Comparison of ENCODE assay signal across 8 cellular contexts in the genomic region with DNA sequence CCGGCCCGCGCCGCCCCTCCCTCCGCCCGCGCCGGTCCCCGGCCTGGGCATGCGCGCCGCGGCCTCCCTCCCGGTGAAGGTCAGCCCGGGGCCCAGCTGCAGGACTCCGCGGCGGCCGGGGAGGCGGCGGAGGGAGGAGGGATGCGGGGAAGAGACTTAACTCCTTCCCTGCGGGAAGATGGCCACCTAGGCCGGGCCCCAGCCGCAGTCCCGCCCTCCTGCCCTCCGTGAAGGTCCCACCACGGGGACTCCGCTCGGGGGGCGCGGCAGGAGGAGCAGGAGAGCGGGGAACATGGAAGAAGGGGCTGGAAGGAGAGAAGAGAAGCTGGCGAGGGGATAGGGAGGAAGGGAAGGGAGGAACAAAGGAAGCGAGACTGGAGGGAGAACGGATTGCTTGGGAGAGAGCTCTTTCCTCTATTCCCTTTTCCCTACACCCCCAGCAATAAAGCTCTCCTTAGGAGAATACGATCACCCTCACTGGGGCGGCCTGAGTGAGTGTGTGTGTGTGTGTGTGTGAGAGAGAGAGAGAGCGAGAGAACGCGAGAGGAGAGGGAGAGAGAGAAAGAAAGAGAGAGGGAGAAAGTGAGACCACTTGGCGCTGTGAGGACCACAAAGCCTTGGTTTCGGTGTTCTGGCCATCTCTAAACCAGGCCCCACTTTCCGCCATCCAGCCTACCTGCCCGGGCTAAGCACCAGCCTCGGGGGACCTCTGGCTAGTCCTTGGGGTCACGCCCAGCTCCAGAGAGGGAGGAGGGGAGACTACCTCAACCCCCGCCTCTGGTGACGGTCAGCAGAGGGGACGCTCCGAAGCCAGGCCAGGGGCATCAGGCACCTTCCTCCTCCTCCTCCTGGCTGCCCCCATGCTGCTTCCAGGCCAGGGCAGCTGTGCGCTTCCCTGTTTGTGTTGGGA. TPM values are rescaled to one million over a fixed set of nuclear protein-coding genes. Genes with fewer than 3 reads are reported as not detected.
DNase-seq lines count a peak whose midpoint lies in the region; ATAC-seq, FAIRE-seq and TF ChIP-seq lines count a peak whose summit lies in the region.

No MANE protein-coding gene starts in this region.

- FAIRE-seq in H54 (lab: Jason Lieb, UNC) (no peak), H1 (lab: Jason Lieb, UNC) (no peak)

- no peak overlapping the region for H2BK120ac ChIP-seq in H1 (replicated peaks; ENCODE audit: low read depth, low read length)

- H3K79me2 ChIP-seq in OCI-LY7 (ENCODE audit: insufficient read depth, low read depth, low read length) (no peaks in the 10 kb centered on the region), H1 (ENCODE audit: control insufficient read depth in 1 of 2, insufficient read depth in 2 of 2, low read length in 2 of 2) (no peaks in the 10 kb centered on the region)

- no peak overlapping the region for H3K4me3 Mint-ChIP-seq in T-helper 2 cell treated with Interferon-gamma antibody and Interleukin-4, amounts not matched to agents 5 μg/mL and 100 μg/mL, for 36 hours

- H3K4me1 ChIP-seq in OCI-LY7 (ENCODE audit: insufficient read depth, low read length, poor library complexity, severe bottlenecking) = peaks cover 33% of the 10 kb centered on the region
- peaks cover 0 to 40% (median 28%) of the 10 kb centered on the region in 4 experiments; a peak in 6 of 7 replicates for H3K4me1 ChIP-seq in H1 (replicated peaks in 1 of 4; ENCODE audit: control insufficient read depth in 3 of 4, insufficient read depth in 4 of 4, low read length in 3 of 4)

- intact Hi-C loops in OCI-LY7 (cut with micrococcal nuclease; ENCODE audit: unreplicated experiment) = no loop called here

- TF ChIP-seq POLR2A in H54 (IDR thresholded peaks at IDR 0.05; ENCODE audit: low read depth, low read length) (peak; percentile 66), H1 (IDR thresholded peaks at IDR 0.05; ENCODE audit: control extremely low read depth in 1 of 2, low read depth in 2 of 2, low read length in 2 of 2) (peak in 1 of 2 experiments; percentile 27; a peak in 1 of 3 replicates)

- peaks cover 11% of the 10 kb centered on the region for H3K4me1 Mint-ChIP-seq in T-helper 2 cell treated with Interferon-gamma antibody and Interleukin-4, amounts not matched to agents 5 μg/mL and 100 μg/mL, for 36 hours (ENCODE audit: low read depth)

- no peak for TF ChIP-seq RAD21 in H1 (IDR thresholded peaks at IDR 0.05 in 1 of 2, conservative IDR thresholded peaks at IDR 0.05 in 1 of 2; ENCODE audit: low read depth in 2 of 2, low read length in 2 of 2)

- POLR2A ChIA-PET in OCI-LY7 (lab: Charles Lee) = interaction anchor here (0.6 kb wide), 1 partner anchor 204 kb away, joined by 4 read pairs; no protein-coding TSS in a partner anchor
- POLR2A ChIA-PET in H1 (lab: Charles Lee; ENCODE audit: partially characterized antibody) = interaction anchor here (0.6 to 3.1 kb wide), 11 partner anchors 8 to 268 kb away, joined by 3 to 22 read pairs (median 4); a partner anchor contains a TSS

- H3K4ac ChIP-seq in H1 (replicated peaks; ENCODE audit: insufficient read length, low read depth, low read length) = peak overlapping the region; percentile 6

- H3K18ac ChIP-seq in H1 (ENCODE audit: extremely low read depth, low read length) = peak overlapping the region; percentile 94

- no peak overlapping the region for H3K56ac ChIP-seq in H1 (replicated peaks; ENCODE audit: insufficient read length, low read depth, low read length)

- peaks cover 13 to 58% (median 45%) of the 10 kb centered on the region in 4 experiments for H3K27me3 ChIP-seq in H1 (replicated peaks in 1 of 4; ENCODE audit: control insufficient read depth in 3 of 4, extremely low read depth in 1 of 4, insufficient read depth in 3 of 4, low read length in 3 of 4)

- no peak overlapping the region for H2AFZ ChIP-seq in OCI-LY7 (ENCODE audit: low read length)
- H2AFZ ChIP-seq in H1 (ENCODE audit: low read length) = peak overlapping the region; percentile 72

- peak overlapping the region; percentile 41; the same call in 1 of the 2 replicates for H2BK5ac ChIP-seq in H1 (ENCODE audit: low read depth, low read length)

- H3K4me3 ChIP-seq in OCI-LY7 (ENCODE audit: low read depth, low read length, poor library complexity, severe bottlenecking) (peak overlapping the region; percentile 52), H1 (ENCODE audit: extremely low read depth in 1 of 4, insufficient read depth in 2 of 4, low read depth in 3 of 4, low read length in 4 of 4) (peak overlapping the region; percentile 45 to 81 (median 66))

- no peaks in the 10 kb centered on the region for H3K9me3 ChIP-seq in OCI-LY7 (ENCODE audit: low read length)
- no peaks in the 10 kb centered on the region for H3K9me3 ChIP-seq in H1 (ENCODE audit: insufficient read depth in 2 of 2, low read depth in 1 of 2, low read length in 1 of 2)

- H4K8ac ChIP-seq in H1 (ENCODE audit: extremely low read depth, insufficient read depth, low read length) = no peak overlapping the region; the same call in 1 of the 2 replicates

- H3K27ac Mint-ChIP-seq in T-helper 2 cell treated with Interferon-gamma antibody and Interleukin-4, amounts not matched to agents 5 μg/mL and 100 μg/mL, for 36 hours = no peak overlapping the region

- peak overlapping the region; percentile 77 for H3K4me2 ChIP-seq in OCI-LY7 (ENCODE audit: low read length)
- H3K4me2 ChIP-seq in H1 (ENCODE audit: insufficient read depth in 1 of 2, low read depth in 2 of 2, low read length in 2 of 2) = peak overlapping the region; percentile 81 to 99

- peak overlapping the region; percentile 91; the same call in 1 of the 2 replicates for H2BK12ac ChIP-seq in H1 (ENCODE audit: low read depth, low read length)

- 8% methylated on average over 15 of the region's 52 CpGs; no CpG with 5 or more reads in 1 of the 2 experiments for WGBS in H1 (ENCODE audit: extremely low coverage in 1 of 2, insufficient coverage in 1 of 2, insufficient read length in 1 of 2, insufficient replicate concordance in 2 of 2, low coverage in 1 of 2, low lambda C conversion rate in 2 of 2, missing lambda C conversion rate in 1 of 2), 2 experiments

- DNase-seq in H54 (ENCODE audit: insufficient read length, low spot score) (peak; percentile 93), OCI-LY7 (ENCODE audit: low spot score) (no peak), H1 (ENCODE audit: low read depth in 1 of 2, low spot score in 2 of 2) (peak in 1 of 2 experiments; percentile 77), medulla oblongata (ENCODE audit: extremely low spot score) (peak; percentile 80)
- DNase-seq in activated CD8-positive, alpha-beta memory T cell treated with anti-CD3 and anti-CD28 coated beads for 24 hours = no peak
- no peak for DNase-seq in T-helper 2 cell treated with Interferon-gamma antibody and Interleukin-4, amounts not matched to agents 5 μg/mL and 100 μg/mL, for 36 hours (ENCODE audit: low spot score)

- peaks cover 2% of the 10 kb centered on the region for H3K36me3 Mint-ChIP-seq in T-helper 2 cell treated with Interferon-gamma antibody and Interleukin-4, amounts not matched to agents 5 μg/mL and 100 μg/mL, for 36 hours (ENCODE audit: low read depth)

- peaks cover 25% of the 10 kb centered on the region for H3K23me2 ChIP-seq in H1 (ENCODE audit: low read depth, low read length)

- BruUV-seq in OCI-LY7 (replicated peaks; lab: Mats Ljungman, UMichigan) = no TSS peak

- peak overlapping the region; percentile 77; the same call in 1 of the 2 replicates for H2BK15ac ChIP-seq in H1 (ENCODE audit: low read length)

- no peaks in the 10 kb centered on the region for H4K20me1 ChIP-seq in OCI-LY7 (ENCODE audit: insufficient read depth, low read length)
- H4K20me1 ChIP-seq in H1 (replicated peaks in 1 of 2; ENCODE audit: control insufficient read depth in 1 of 2, insufficient read depth in 2 of 2, low read length in 2 of 2) = peaks cover 1 to 4% of the 10 kb centered on the region in 2 experiments

- no peak overlapping the region for H2BK20ac ChIP-seq in H1 (ENCODE audit: low read length)

- H3K9me2 ChIP-seq in OCI-LY7 (ENCODE audit: insufficient read depth, low read length) = no peaks in the 10 kb centered on the region

- H4K91ac ChIP-seq in H1 (replicated peaks; ENCODE audit: insufficient read length, low read length) = peak overlapping the region; percentile 58

- no peaks in the 10 kb centered on the region for H3K79me1 ChIP-seq in H1 (ENCODE audit: low read depth, low read length)

- no peak for ATAC-seq in HG03469 (IDR thresholded peaks at IDR 0.05; ENCODE audit: unreplicated experiment)

- no peaks in the 10 kb centered on the region for H3K9me3 Mint-ChIP-seq in T-helper 2 cell treated with Interferon-gamma antibody and Interleukin-4, amounts not matched to agents 5 μg/mL and 100 μg/mL, for 36 hours

- H3K27ac ChIP-seq in OCI-LY7 (ENCODE audit: low read depth, low read length, poor library complexity, severe bottlenecking) (no peak overlapping the region), H1 (ENCODE audit: low read depth, low read length) (no peak overlapping the region), temporal lobe (ENCODE audit: low read depth, low read length) (peak overlapping the region; percentile 83)

- peak overlapping the region in 1 of 4 experiments; percentile 58; a peak in 2 of 7 replicates for H3K9ac ChIP-seq in H1 (replicated peaks in 1 of 4; ENCODE audit: extremely low read depth in 1 of 4, low read depth in 3 of 4, low read length in 3 of 4)

- TF ChIP-seq EP300 in H1 (IDR thresholded peaks at IDR 0.05; ENCODE audit: borderline replicate concordance in 1 of 2, low read depth in 2 of 2, low read length in 2 of 2) = no peak

- no peak overlapping the region; the same call in 1 of the 2 replicates for H2AK5ac ChIP-seq in H1 (ENCODE audit: low read depth, low read length)

- no peak overlapping the region for H3K14ac ChIP-seq in H1 (ENCODE audit: insufficient read length)

- H3K23ac ChIP-seq in H1 (ENCODE audit: insufficient read length) = no peak overlapping the region

- CTCF ChIA-PET in OCI-LY7 (lab: Charles Lee; ENCODE audit: unreplicated experiment) (interaction anchor here (1.6 kb wide), 1 partner anchor 9 kb away, joined by 6 read pairs; no protein-coding TSS in a partner anchor), H1 (lab: Charles Lee; ENCODE audit: partially characterized antibody) (interaction anchor here (0.6 to 3.3 kb wide), 10 partner anchors 8 to 126 kb away, joined by 3 to 14 read pairs (median 4); a partner anchor contains a TSS)

- peaks cover 74% of the 10 kb centered on the region for H3K27me3 Mint-ChIP-seq in T-helper 2 cell treated with Interferon-gamma antibody and Interleukin-4, amounts not matched to agents 5 μg/mL and 100 μg/mL, for 36 hours (ENCODE audit: low read depth)

- TF ChIP-seq CTCF in OCI-LY7 (conservative IDR thresholded peaks at IDR 0.05; ENCODE audit: low read length) (no peak), H1 (IDR thresholded peaks at IDR 0.05; ENCODE audit: control extremely low read depth in 1 of 3, insufficient read depth in 1 of 3, low read depth in 1 of 3, low read length in 3 of 3) (no peak)

- H3K36me3 ChIP-seq in OCI-LY7 (ENCODE audit: insufficient read depth, low read length) (no peaks in the 10 kb centered on the region), H1 (ENCODE audit: control insufficient read depth in 2 of 4, insufficient read depth in 4 of 4, low read length in 3 of 4) (no peaks in the 10 kb centered on the region)

- no peak overlapping the region for H4K5ac ChIP-seq in H1 (ENCODE audit: insufficient read length, low read depth, low read length)

RNA-seq across cellular contexts. Expression of a gene that starts 3.7 kb away (rescaled TPM):
- 1.5 and 2.5 TPM in 2 replicates for total RNA-seq in OCI-LY7 (2014; rRNA removed; shearing (Covaris generic))
- total RNA-seq in OCI-LY7 (2022) (1.5 and 1.9 TPM in 2 replicates), temporal lobe (85.1 TPM)
- total RNA-seq in H1 (2021; fragmentation: NEBNext Ultra II Directional; extraction: Animal tissue kit (Norgen Biotek cat#: 25700)) = 3.0 and 4.6 TPM in 2 replicates
- polyA plus RNA-seq in H1 (2011; rRNA removed) = 5.6 and 6.2 TPM in 2 replicates
- polyA plus RNA-seq in H1 (2011; cell fraction: cytosol; rRNA removed) = 4.5 TPM
- polyA plus RNA-seq in H1 (2011; cell fraction: nucleus; rRNA removed) = 15.3 TPM
- 8.3 to 10.0 TPM (median 9.5 TPM) in 4 replicates for polyA plus RNA-seq in H1 (2012, experiment 1 of 2)
- polyA plus RNA-seq in H1 (2012, experiment 2 of 2) = 7.5 TPM
- 3.9 TPM for polyA plus RNA-seq in H1 (2013, experiment 1 of 2)
- polyA plus RNA-seq in H1 (2013, experiment 2 of 2) = 4.3 TPM
- 1.6 and 2.0 TPM in 2 replicates for polyA minus RNA-seq in H1 (2011; rRNA and poly(A)+ RNA removed)
- 2.9 TPM for polyA minus RNA-seq in H1 (2011; cell fraction: cytosol; rRNA and poly(A)+ RNA removed)
- 3.2 TPM for polyA minus RNA-seq in H1 (2011; cell fraction: nucleus; rRNA and poly(A)+ RNA removed)

RNA-seq across cellular contexts. Expression of a gene that starts 19.9 kb away (rescaled TPM):
- total RNA-seq in OCI-LY7 (2014; rRNA removed; shearing (Covaris generic)) = 19.8 and 27.0 TPM in 2 replicates
- total RNA-seq in OCI-LY7 (2022) (29.8 and 34.2 TPM in 2 replicates), temporal lobe (11.3 TPM)
- total RNA-seq in H1 (2021; fragmentation: NEBNext Ultra II Directional; extraction: Animal tissue kit (Norgen Biotek cat#: 25700)) = 20.6 and 20.8 TPM in 2 replicates
- 14.4 and 20.0 TPM in 2 replicates for polyA plus RNA-seq in H1 (2011; rRNA removed)
- polyA plus RNA-seq in H1 (2011; cell fraction: cytosol; rRNA removed) = 14.8 TPM
- polyA plus RNA-seq in H1 (2011; cell fraction: nucleus; rRNA removed) = 58.8 TPM
- 9.2 to 13.6 TPM (median 11.2 TPM) in 4 replicates for polyA plus RNA-seq in H1 (2012, experiment 1 of 2)
- 11.2 TPM for polyA plus RNA-seq in H1 (2012, experiment 2 of 2)
- polyA plus RNA-seq in H1 (2013, experiment 1 of 2) = 18.0 TPM
- polyA plus RNA-seq in H1 (2013, experiment 2 of 2) = 16.2 TPM
- polyA minus RNA-seq in H1 (2011; rRNA and poly(A)+ RNA removed) = 11.1 and 11.4 TPM in 2 replicates
- 12.2 TPM for polyA minus RNA-seq in H1 (2011; cell fraction: cytosol; rRNA and poly(A)+ RNA removed)
- polyA minus RNA-seq in H1 (2011; cell fraction: nucleus; rRNA and poly(A)+ RNA removed) = 30.6 TPM

RNA-seq across cellular contexts. Expression of a gene that starts 25.2 kb away (rescaled TPM):
- 30.7 and 31.8 TPM in 2 replicates for total RNA-seq in OCI-LY7 (2014; rRNA removed; shearing (Covaris generic))
- total RNA-seq in OCI-LY7 (2022) = 28.6 and 44.9 TPM in 2 replicates
- total RNA-seq in H1 (2021; fragmentation: NEBNext Ultra II Directional; extraction: Animal tissue kit (Norgen Biotek cat#: 25700)) = 51.0 and 55.0 TPM in 2 replicates
- 26.4 and 28.0 TPM in 2 replicates for polyA plus RNA-seq in H1 (2011; rRNA removed)
- polyA plus RNA-seq in H1 (2011; cell fraction: cytosol; rRNA removed) = 37.0 TPM
- 35.9 TPM for polyA plus RNA-seq in H1 (2011; cell fraction: nucleus; rRNA removed)
- polyA plus RNA-seq in H1 (2012, experiment 1 of 2) = 39.3 to 51.3 TPM (median 45.8 TPM) in 4 replicates
- polyA plus RNA-seq in H1 (2012, experiment 2 of 2) = 32.1 TPM
- polyA plus RNA-seq in H1 (2013, experiment 1 of 2) = 25.2 TPM
- polyA plus RNA-seq in H1 (2013, experiment 2 of 2) = 22.6 TPM
- 48.3 and 59.3 TPM in 2 replicates for polyA minus RNA-seq in H1 (2011; rRNA and poly(A)+ RNA removed)
- 20.2 TPM for polyA minus RNA-seq in H1 (2011; cell fraction: cytosol; rRNA and poly(A)+ RNA removed)
- polyA minus RNA-seq in H1 (2011; cell fraction: nucleus; rRNA and poly(A)+ RNA removed) = 23.9 TPM
- 20.7 TPM for total RNA-seq in temporal lobe

RNA-seq across cellular contexts. Expression of a gene that starts 41.9 kb away (rescaled TPM):
- 1.3 TPM in 1 of 2 replicates, not detected in the other for total RNA-seq in OCI-LY7 (2014; rRNA removed; shearing (Covaris generic))
- not detected in 2 replicates for total RNA-seq in OCI-LY7 (2022)
- total RNA-seq in H1 (2021; fragmentation: NEBNext Ultra II Directional; extraction: Animal tissue kit (Norgen Biotek cat#: 25700)) = not detected in 2 replicates
- polyA plus RNA-seq in H1 (2011; rRNA removed) = not detected in 2 replicates
- polyA plus RNA-seq in H1 (2011; cell fraction: cytosol; rRNA removed) = not detected
- not detected for polyA plus RNA-seq in H1 (2011; cell fraction: nucleus; rRNA removed)
- not detected in 4 replicates for polyA plus RNA-seq in H1 (2012, experiment 1 of 2)
- polyA plus RNA-seq in H1 (2012, experiment 2 of 2) = not detected
- polyA plus RNA-seq in H1 (2013, experiment 1 of 2) = not detected
- polyA plus RNA-seq in H1 (2013, experiment 2 of 2) = not detected
- not detected in 2 replicates for polyA minus RNA-seq in H1 (2011; rRNA and poly(A)+ RNA removed)
- not detected for polyA minus RNA-seq in H1 (2011; cell fraction: cytosol; rRNA and poly(A)+ RNA removed)
- 2.0 TPM for polyA minus RNA-seq in H1 (2011; cell fraction: nucleus; rRNA and poly(A)+ RNA removed)
- total RNA-seq in temporal lobe = not detected

Comparison
In these comparisons a context has a peak if more than half of its experiments do, and no peak if none do; other contexts are left out.
1. DNase-seq: peak in H54 (single experiment) and medulla oblongata (single experiment); none in OCI-LY7 (single experiment), activated CD8-positive, alpha-beta memory T cell treated with anti-CD3 and anti-CD28 coated beads for 24 hours (single experiment) and T-helper 2 cell treated with Interferon-gamma antibody and Interleukin-4, amounts not matched to agents 5 μg/mL and 100 μg/mL, for 36 hours (single experiment).
2. RNA of a gene that starts 3.7 kb away (total RNA-seq): 85.1 TPM in temporal lobe (single experiment); 3.0 to 4.6 TPM in H1 and 1.5 to 2.5 TPM in OCI-LY7; every median in the first group is over 10 times any median in the second.